18 cellular contexts compared by ENCODE assay signal in genomic region chr5:150303660-150304411, GRCh38. TPM values are rescaled to one million over a fixed set of nuclear protein-coding genes. Genes with fewer than 3 reads are reported as not detected.
A peak's percentile ranks its signal among the peaks of the same experiment; 100 is the strongest.
DNase-seq lines count a peak whose midpoint lies in the region; ATAC-seq, FAIRE-seq and TF ChIP-seq lines count a peak whose summit lies in the region.
"Had no signal": no experiment of that assay in that cellular context is flagged by ENCODE, and none has a peak within 500 bp of the region (broad histone marks: within the 10 kb centered on the region; RNA-seq: fewer than 3 reads in every experiment).

No MANE protein-coding gene starts in this region.

- DNase-seq in dorsolateral prefrontal cortex (no peak), lower lobe of right lung (no peak), transverse colon (no peak), GM12892 (ENCODE audit: insufficient read length) (no peak), LoVo (ENCODE audit: low spot score) (no peak), middle frontal gyrus (ENCODE audit: extremely low spot score, low spot score) (no peak)
- DNase-seq: activated CD4-positive, alpha-beta T cell treated with anti-CD3 and anti-CD28 coated beads, Interleukin-2, amount 50 U/mL, for 4 hours; activated T-cell treated with anti-CD3 and anti-CD28 coated beads, Interleukin-2, amount 50 U/mL, for 4 hours; brain microvascular endothelial cell; NCI-H1930; NCI-H510A; stimulated activated CD4-positive, alpha-beta T cell treated with anti-CD3 and anti-CD28 coated beads, Interleukin-4, amount 100 ng/mL, for 1 hour had no signal

- WGBS in transverse colon (ENCODE audit: low coverage in 1 of 2), 2 donors, result 70 to 90% methylated on average over 4 to 7 of the region's 7 CpGs

- TF ChIP-seq CTCF in dorsolateral prefrontal cortex (IDR thresholded peaks at IDR 0.05 in 54 of 56, conservative IDR thresholded peaks at IDR 0.05 in 2 of 56; ENCODE audit: low read depth in 1 of 56, partially characterized antibody in 56 of 56), result no peak
- TF ChIP-seq CTCF in lower lobe of right lung (IDR thresholded peaks at IDR 0.05), result no peak
- TF ChIP-seq CTCF in transverse colon (IDR thresholded peaks at IDR 0.05), result no peak

- H3K9me3 ChIP-seq in HUES6 (ENCODE audit: control insufficient read depth, insufficient read depth, low read depth, low read length) (no peaks in the 10 kb centered on the region), lower lobe of right lung (no peaks in the 10 kb centered on the region), transverse colon (no peaks in the 10 kb centered on the region)
- H3K9me3 ChIP-seq: thoracic aorta had no signal

- no peak for FAIRE-seq in GM12892 (lab: Jason Lieb, UNC)
- FAIRE-seq: H54, TTC549 had no signal

- H3K27me3 ChIP-seq in HUES6 (ENCODE audit: control insufficient read depth, insufficient read depth, low read length) (peaks cover 13% of the 10 kb centered on the region), dorsolateral prefrontal cortex (peaks cover 0 to 7% (median 0%) of the 10 kb centered on the region in 45 donors), lower lobe of right lung (ENCODE audit: low read depth) (peaks cover 25% of the 10 kb centered on the region), transverse colon (peaks cover 37% of the 10 kb centered on the region)
- H3K27me3 ChIP-seq: brain microvascular endothelial cell had no signal

- H3K27ac ChIP-seq in HUES6 (ENCODE audit: low read depth, low read length), result no peak overlapping the region
- H3K27ac ChIP-seq in dorsolateral prefrontal cortex, result peak overlapping the region in 43 of 59 donors; percentile 1 to 78 (median 52)
- H3K27ac ChIP-seq in lower lobe of right lung, result peak overlapping the region; percentile 73
- peak overlapping the region; percentile 46 to 67 (median 50) for H3K27ac ChIP-seq in transverse colon
- H3K27ac ChIP-seq: brain microvascular endothelial cell, thoracic aorta had no signal

- H3K36me3 ChIP-seq in HUES6 (ENCODE audit: control insufficient read depth, insufficient read depth, low read length), result no peaks in the 10 kb centered on the region
- no peaks in the 10 kb centered on the region for H3K36me3 ChIP-seq in lower lobe of right lung
- no peaks in the 10 kb centered on the region for H3K36me3 ChIP-seq in transverse colon
- H3K36me3 ChIP-seq: brain microvascular endothelial cell, thoracic aorta had no signal

- H3K4me3 ChIP-seq in HUES6 (ENCODE audit: low read depth, low read length) (peak overlapping the region; percentile 57), dorsolateral prefrontal cortex (no peak overlapping the region), lower lobe of right lung (no peak overlapping the region), transverse colon (no peak overlapping the region)

- ATAC-seq in lower lobe of right lung, result peak in 1 of 2 donors; percentile 18
- no peak for ATAC-seq in GM19455 (IDR thresholded peaks at IDR 0.05; ENCODE audit: unreplicated experiment)
- ATAC-seq: activated T-cell treated with anti-CD3 and anti-CD28 coated beads, Interleukin-2, amount 50 U/mL, for 4 hours had no signal

- TF ChIP-seq EP300 in transverse colon (IDR thresholded peaks at IDR 0.05; ENCODE audit: low read depth), result no peak

- H3K4me1 ChIP-seq in HUES6 (ENCODE audit: control insufficient read depth, insufficient read depth, low read length) (peaks cover 60% of the 10 kb centered on the region), lower lobe of right lung (peaks cover 23% of the 10 kb centered on the region), transverse colon (peaks cover 0 to 32% (median 8%) of the 10 kb centered on the region in 4 donors)

- in situ Hi-C loops in transverse colon (cut with MboI; ENCODE audit: low pct_ligation_motif_present in 1 of 4, low pct_unique_long_range_greater_than_20kb in 1 of 4, low sequenced_read_pairs in 3 of 4), result no loop called here

- intact Hi-C loops in dorsolateral prefrontal cortex (cut with DNase I) (loop anchor here in 1 of 2 donors (5.0 kb wide), 1 partner anchor 43 kb away; no protein-coding TSS in a partner anchor), lower lobe of right lung (cut with DNase I) (no loop called here), transverse colon (cut with DNase I; ENCODE audit: low total_unique reads) (no loop called here)

- no peak overlapping the region for H3K9ac ChIP-seq in HUES6 (ENCODE audit: low read length)

- TF ChIP-seq POLR2A in transverse colon (IDR thresholded peaks at IDR 0.05) (no peak), GM12892 (IDR thresholded peaks at IDR 0.05; ENCODE audit: low read depth, low read length) (no peak)

RNA-seq across cellular contexts. Expression of gene ARSI, which starts 1.1 kb away (rescaled TPM):
- total RNA-seq in dorsolateral prefrontal cortex (1 to 10 TPM in 112 of 120 experiments, under 1 TPM in 8; 0.35 to 9.0 (median 2.2) TPM), lower lobe of right lung (3.5 TPM), transverse colon (1 to 10 TPM in 1 of 4 donors, under 1 TPM in 1, not detected in 2; 0.48 to 1.6 TPM)
- not detected for polyA plus RNA-seq in GM12892 (2012; ENCODE audit: missing spikeins)
- total RNA-seq: activated T-cell treated with anti-CD3 and anti-CD28 coated beads, Interleukin-2, amount 50 U/mL, for 4 hours; OCI-LY7 had no signal

RNA-seq across cellular contexts. Expression of gene CAMK2A, which starts 14.3 kb away (rescaled TPM):
- 1,000 to 10,000 TPM in 71 of 120 experiments, 100 to 1,000 TPM in 49; 264 to 1,671 (median 1,064) TPM for total RNA-seq in dorsolateral prefrontal cortex
- total RNA-seq in lower lobe of right lung, result 1.3 TPM
- total RNA-seq in transverse colon, result under 1 TPM in 2 of 4 donors, not detected in 2; 0.32 to 0.82 TPM
- not detected for polyA plus RNA-seq in GM12892 (2012; ENCODE audit: missing spikeins)
- total RNA-seq: activated T-cell treated with anti-CD3 and anti-CD28 coated beads, Interleukin-2, amount 50 U/mL, for 4 hours; OCI-LY7 had no signal

RNA-seq across cellular contexts. Expression of gene TCOF1, which starts 53.7 kb away (rescaled TPM):
- total RNA-seq in dorsolateral prefrontal cortex (10 to 100 TPM; 26.4 to 51.1 (median 35.9) TPM), lower lobe of right lung (27.1 TPM), transverse colon (10 to 100 TPM; 12.0 to 87.2 (median 31.3) TPM)
- 24.4 TPM for polyA plus RNA-seq in GM12892 (2012; ENCODE audit: missing spikeins)

Comparison
In these comparisons a context has a peak if more than half of its experiments do, and no peak if none do; other contexts are left out.
1. RNA of gene CAMK2A, which starts 14.3 kb away (total RNA-seq): 264 to 1,671 TPM in dorsolateral prefrontal cortex; 1.3 TPM in lower lobe of right lung (single experiment) and 0.32 to 0.82 TPM in transverse colon; every median in the first group is over 100 times any median in the second.